In genomic region chr2:53867169-53867568, GRCh38 we compare ENCODE assay signal across 14 cellular contexts. TPM values are rescaled to one million over a fixed set of nuclear protein-coding genes. Genes with fewer than 3 reads are reported as not detected.
DNase-seq lines count a peak whose midpoint lies in the region; ATAC-seq and TF ChIP-seq lines count a peak whose summit lies in the region.
"Had no signal": no experiment of that assay in that cellular context is flagged by ENCODE, and none has a peak within 500 bp of the region (broad histone marks: within the 10 kb centered on the region; RNA-seq: fewer than 3 reads in every experiment).

No MANE protein-coding gene starts in this region.

- intact Hi-C loops in heart right ventricle (cut with DNase I) (no loop called here), cardiac septum (cut with DNase I) (no loop called here), left ventricle myocardium inferior (cut with micrococcal nuclease) (no loop called here), right lobe of liver (cut with DNase I) (no loop called here), gastrocnemius medialis (cut with DNase I; ENCODE audit: low total_unique reads) (no loop called here)

- 83 to 86% methylated on average over 5 of the region's 5 CpGs for WGBS in heart right ventricle, 2 donors
- WGBS in right lobe of liver (ENCODE audit: insufficient coverage, low coverage, low lambda C conversion rate, missing lambda C conversion rate), result 90% methylated on average over 3 of the region's 5 CpGs

- no peak for TF ChIP-seq POLR2A in right lobe of liver (IDR thresholded peaks at IDR 0.05)
- TF ChIP-seq POLR2A in gastrocnemius medialis (IDR thresholded peaks at IDR 0.05), result no peak

- H3K9me3 ChIP-seq in heart right ventricle (no peaks in the 10 kb centered on the region), left ventricle myocardium inferior (replicated peaks) (no peaks in the 10 kb centered on the region), right lobe of liver (no peaks in the 10 kb centered on the region), gastrocnemius medialis (no peaks in the 10 kb centered on the region)
- H3K9me3 ChIP-seq: BLaER1 treated with 17β-estradiol and CSF1 and Interleukin-3, amounts not matched to agents 10 nM and 100 nM; HAP-1 had no signal

- TF ChIP-seq CTCF in heart right ventricle (IDR thresholded peaks at IDR 0.05) (no peak), left ventricle myocardium inferior (IDR thresholded peaks at IDR 0.05; ENCODE audit: borderline replicate concordance) (no peak), right lobe of liver (IDR thresholded peaks at IDR 0.05) (no peak), gastrocnemius medialis (IDR thresholded peaks at IDR 0.05 in 4 of 5, conservative IDR thresholded peaks at IDR 0.05 in 1 of 5) (no peak)

- DNase-seq in heart right ventricle (no peak), cardiac septum (ENCODE audit: low spot score) (no peak), left ventricle myocardium inferior (no peak), right lobe of liver (no peak), gastrocnemius medialis (peak; percentile 47 to 72), NCI-H446 (lab: John Stamatoyannopoulos, UW) (no peak)
- DNase-seq in activated naive CD4-positive, alpha-beta T cell treated with anti-CD3 and anti-CD28 coated beads, Interleukin-2, amount 50 U/mL, for 16 hours, result no peak
- DNase-seq: Calu3; CD8-positive, alpha-beta T cell; DMS79 treated with DMSO at 0.1 percent for 48 hours; GF-D8; GM23248 had no signal

- H3K27me3 ChIP-seq in heart right ventricle (no peaks in the 10 kb centered on the region), left ventricle myocardium inferior (ENCODE audit: low read depth) (no peaks in the 10 kb centered on the region), right lobe of liver (no peaks in the 10 kb centered on the region), gastrocnemius medialis (no peaks in the 10 kb centered on the region)
- H3K27me3 ChIP-seq: BLaER1 treated with 17β-estradiol and CSF1 and Interleukin-3, amounts not matched to agents 10 nM and 100 nM had no signal

- H3K4me1 ChIP-seq in heart right ventricle (peaks cover 0 to 4% (median 0%) of the 10 kb centered on the region in 9 donors), left ventricle myocardium inferior (peaks cover 10% of the 10 kb centered on the region), right lobe of liver (peaks cover 0 to 29% (median 0%) of the 10 kb centered on the region in 4 donors), gastrocnemius medialis (peaks cover 3 to 35% of the 10 kb centered on the region in 2 donors)
- H3K4me1 ChIP-seq: BLaER1 treated with 17β-estradiol and CSF1 and Interleukin-3, amounts not matched to agents 10 nM and 100 nM; HAP-1 had no signal

- peak overlapping the region in 3 of 10 donors; percentile 11 to 38 (median 29) for H3K27ac ChIP-seq in heart right ventricle
- peak overlapping the region; percentile 14 for H3K27ac ChIP-seq in left ventricle myocardium inferior (replicated peaks)
- H3K27ac ChIP-seq in right lobe of liver, result no peak overlapping the region
- peak overlapping the region; percentile 59 to 75 (median 66) for H3K27ac ChIP-seq in gastrocnemius medialis
- H3K27ac ChIP-seq: BLaER1 treated with 17β-estradiol and CSF1 and Interleukin-3, amounts not matched to agents 10 nM and 100 nM; GM23248 had no signal

- in situ Hi-C loops in gastrocnemius medialis (cut with MboI; ENCODE audit: low sequenced_read_pairs in 4 of 4), result no loop called here

- peak in 7 of 8 donors; percentile 32 to 67 (median 64) for ATAC-seq in heart right ventricle
- ATAC-seq in right lobe of liver, result peak; percentile 22 to 59 (median 42)
- peak; percentile 68 to 79 for ATAC-seq in gastrocnemius medialis
- ATAC-seq: CD8-positive, alpha-beta T cell had no signal

- H3K36me3 ChIP-seq in heart right ventricle, result peaks cover 0 to 95% (median 19%) of the 10 kb centered on the region in 9 donors
- peaks cover 77% of the 10 kb centered on the region for H3K36me3 ChIP-seq in left ventricle myocardium inferior
- H3K36me3 ChIP-seq in right lobe of liver, result peaks cover 0 to 28% (median 7%) of the 10 kb centered on the region in 4 donors
- peaks cover 0 to 49% of the 10 kb centered on the region in 2 donors for H3K36me3 ChIP-seq in gastrocnemius medialis

- H3K4me3 ChIP-seq in heart right ventricle (no peak overlapping the region), left ventricle myocardium inferior (no peak overlapping the region), right lobe of liver (no peak overlapping the region), gastrocnemius medialis (no peak overlapping the region)
- H3K4me3 ChIP-seq: BLaER1 treated with 17β-estradiol and CSF1 and Interleukin-3, amounts not matched to agents 10 nM and 100 nM; GM23248; HAP-1 had no signal

RNA-seq across cellular contexts. Expression of gene GPR75, which starts 7.4 kb away (rescaled TPM):
- total RNA-seq in heart right ventricle (1 to 10 TPM in 5 of 10 donors, under 1 TPM in 5; 0.61 to 2.1 (median 1.1) TPM), cardiac septum (3.0 TPM), left ventricle myocardium inferior (0.82 TPM), right lobe of liver (1 to 10 TPM; 1.1 to 3.3 (median 1.4) TPM), gastrocnemius medialis (10 to 100 TPM in 1 of 4 donors, 1 to 10 TPM in 2, under 1 TPM in 1; 0.80 to 19.6 (median 1.3) TPM)
- under 1 TPM; 0.32 to 0.51 TPM for polyA plus RNA-seq in heart right ventricle

Comparison
In these comparisons a context has a peak if more than half of its experiments do, and no peak if none do; other contexts are left out.
1. DNase-seq: peak in gastrocnemius medialis (2 of 2); none in heart right ventricle (0 of 2), cardiac septum (single experiment), left ventricle myocardium inferior (single experiment), right lobe of liver (0 of 3), activated naive CD4-positive, alpha-beta T cell treated with anti-CD3 and anti-CD28 coated beads, Interleukin-2, amount 50 U/mL, for 16 hours (single experiment) and NCI-H446 (0 of 2).
2. H3K27ac ChIP-seq: peak in left ventricle myocardium inferior (single experiment) and gastrocnemius medialis (4 of 4); none in right lobe of liver (0 of 3).
3. Peak in every context shown above with its lines, with median percentiles within 50 percentile points of each other: ATAC-seq.